Comparison of ENCODE assay signal across 1 cellular context in the genomic region with DNA sequence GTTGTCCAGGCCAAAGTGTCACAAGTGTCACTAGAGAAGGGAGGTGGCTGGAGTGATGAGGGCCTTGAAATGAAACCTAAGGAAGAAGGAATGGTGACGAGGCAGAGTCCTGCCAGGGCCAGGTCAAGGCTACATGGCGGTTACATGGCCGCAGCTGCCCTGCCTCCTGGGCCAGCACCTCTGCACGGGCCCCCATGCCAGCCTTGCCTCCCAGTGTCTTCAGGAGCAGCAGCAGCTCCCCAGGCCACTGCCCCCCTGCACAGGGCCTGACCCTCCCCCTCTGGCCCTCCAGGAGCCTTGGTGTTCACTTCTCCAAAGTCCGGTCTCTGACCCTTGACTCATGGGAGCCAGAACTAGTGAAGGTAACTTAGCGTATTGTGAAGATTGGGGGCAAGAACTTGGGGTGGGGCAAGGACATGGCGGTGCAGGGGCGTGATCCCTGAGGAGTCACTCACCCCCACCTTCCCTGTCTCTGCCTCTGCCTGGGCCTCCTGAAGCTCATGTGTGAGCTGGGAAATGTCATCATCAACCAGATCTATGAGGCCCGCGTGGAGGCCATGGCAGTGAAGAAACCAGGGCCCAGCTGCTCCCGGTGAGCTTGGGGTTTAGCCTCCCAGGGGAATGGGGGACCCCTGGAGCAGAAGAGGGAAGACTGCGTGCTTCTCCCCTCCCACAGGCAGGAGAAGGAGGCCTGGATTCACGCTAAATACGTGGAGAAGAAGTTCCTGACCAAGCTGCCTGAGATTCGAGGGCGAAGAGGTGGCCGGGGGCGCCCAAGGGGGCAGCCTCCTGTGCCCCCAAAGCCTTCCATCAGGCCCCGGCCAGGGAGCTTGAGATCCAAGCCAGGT.
A peak's percentile ranks its signal among the peaks of the same experiment; 100 is the strongest.
TF ChIP-seq lines count a peak whose summit lies in the region.

No MANE protein-coding gene starts in this region.

TF ChIP-seq in HepG2, 621 proteins besides CTCF, POLR2A, EP300 and RAD21 (continued from another document):
- TF ChIP-seq HMGXB3 (CRISPR knock-in tag; IDR thresholded peaks at IDR 0.05; ENCODE audit: borderline replicate concordance) (no peak), KDM5A (IDR thresholded peaks at IDR 0.05; ENCODE audit: borderline replicate concordance, low read length) (no peak), ZNF790 (CRISPR knock-in tag; IDR thresholded peaks at IDR 0.05; ENCODE audit: borderline replicate concordance) (no peak), MXD1 (CRISPR knock-in tag; IDR thresholded peaks at IDR 0.05) (no peak), RXRA (CRISPR knock-in tag; IDR thresholded peaks at IDR 0.05) (0 out of 2 replicates have a peak, but pooled peaks have one; percentile 24), NFIB (CRISPR knock-in tag; IDR thresholded peaks at IDR 0.05; ENCODE audit: borderline replicate concordance) (no peak), FOXK2 (IDR thresholded peaks at IDR 0.05) (no peak), AKAP8 (CRISPR knock-in tag; IDR thresholded peaks at IDR 0.05) (peak; percentile 92)
- TF ChIP-seq, protein P1, sequence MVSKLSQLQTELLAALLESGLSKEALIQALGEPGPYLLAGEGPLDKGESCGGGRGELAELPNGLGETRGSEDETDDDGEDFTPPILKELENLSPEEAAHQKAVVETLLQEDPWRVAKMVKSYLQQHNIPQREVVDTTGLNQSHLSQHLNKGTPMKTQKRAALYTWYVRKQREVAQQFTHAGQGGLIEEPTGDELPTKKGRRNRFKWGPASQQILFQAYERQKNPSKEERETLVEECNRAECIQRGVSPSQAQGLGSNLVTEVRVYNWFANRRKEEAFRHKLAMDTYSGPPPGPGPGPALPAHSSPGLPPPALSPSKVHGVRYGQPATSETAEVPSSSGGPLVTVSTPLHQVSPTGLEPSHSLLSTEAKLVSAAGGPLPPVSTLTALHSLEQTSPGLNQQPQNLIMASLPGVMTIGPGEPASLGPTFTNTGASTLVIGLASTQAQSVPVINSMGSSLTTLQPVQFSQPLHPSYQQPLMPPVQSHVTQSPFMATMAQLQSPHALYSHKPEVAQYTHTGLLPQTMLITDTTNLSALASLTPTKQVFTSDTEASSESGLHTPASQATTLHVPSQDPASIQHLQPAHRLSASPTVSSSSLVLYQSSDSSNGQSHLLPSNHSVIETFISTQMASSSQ (IDR thresholded peaks at IDR 0.05; ENCODE audit: low read depth) = no peak
- TF ChIP-seq, protein P1 (CRISPR knock-in tag; IDR thresholded peaks at IDR 0.05; ENCODE audit: borderline replicate concordance) = 0 out of 2 replicates have a peak, but pooled peaks have one; percentile 10
